28 cellular contexts compared by ENCODE assay signal in the genomic region with DNA sequence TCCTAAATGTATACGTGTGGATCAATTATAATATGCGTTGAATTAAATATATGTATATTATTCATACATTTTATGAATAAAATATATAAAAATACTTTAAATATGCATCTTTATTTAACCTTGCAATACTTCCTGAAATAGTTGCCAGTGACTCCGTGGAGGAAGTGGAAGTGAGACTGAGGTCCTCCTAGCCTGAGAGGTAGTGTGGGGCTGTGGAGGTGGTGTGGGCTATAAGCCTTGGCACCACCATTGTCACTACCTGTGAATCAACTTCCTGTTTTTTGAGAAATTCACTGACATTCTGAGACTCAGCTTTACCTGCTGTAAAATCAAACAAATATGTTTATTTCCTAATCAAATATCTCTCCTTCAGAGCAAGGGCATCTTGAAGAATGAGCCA.
DNase-seq lines count a peak whose midpoint lies in the region; ATAC-seq lines count a peak whose summit lies in the region.
"Had no signal": no experiment of that assay in that cellular context is flagged by ENCODE, and none has a peak within 500 bp of the region (broad histone marks: within the 10 kb centered on the region; RNA-seq: fewer than 3 reads in every experiment).

No MANE protein-coding gene starts in this region.

- no peak overlapping the region for H3K27ac ChIP-seq in Karpas-422 (ENCODE audit: low read length)
- H3K27ac ChIP-seq: SJSA1 had no signal

- CTCF ChIA-PET in activated CD8-positive, alpha-beta T cell treated with anti-CD3 and anti-CD28 coated beads, Interleukin-2, amount 10 ng/mL, durations not matched to agents 7 days and 5 days (lab: Charles Lee): no interaction called here

- no peaks in the 10 kb centered on the region for H3K27me3 ChIP-seq in Karpas-422 (ENCODE audit: low read length)
- H3K27me3 ChIP-seq: SJSA1 had no signal

- H3K4me3 Mint-ChIP-seq in activated naive CD8-positive, alpha-beta T cell treated with anti-CD3 and anti-CD28 coated beads, Interleukin-2, amount 50 U/mL, for 24 hours: no peak overlapping the region
- H3K4me3 Mint-ChIP-seq in activated naive CD8-positive, alpha-beta T cell treated with anti-CD3 and anti-CD28 coated beads for 36 hours: no peak overlapping the region
- no peak overlapping the region for H3K4me3 Mint-ChIP-seq in activated CD8-positive, alpha-beta T cell treated with anti-CD3 and anti-CD28 coated beads, Interleukin-2, amount 10 ng/mL, durations not matched to agents 7 days and 5 days
- H3K4me3 Mint-ChIP-seq: CD4-positive, alpha-beta memory T cell had no signal

- no peaks in the 10 kb centered on the region; the same call in 1 of the 2 replicates for H3K9me2 ChIP-seq in Karpas-422 (replicated peaks; ENCODE audit: insufficient read depth, low read length)

- no peak overlapping the region for H2AFZ ChIP-seq in Karpas-422 (ENCODE audit: low read length)

- H3K36me3 ChIP-seq in Karpas-422 (ENCODE audit: insufficient read depth, low read length): no peaks in the 10 kb centered on the region
- H3K36me3 ChIP-seq: SJSA1 had no signal

- H3K27me3 Mint-ChIP-seq in activated naive CD8-positive, alpha-beta T cell treated with anti-CD3 and anti-CD28 coated beads, Interleukin-2, amount 50 U/mL, for 24 hours: no peaks in the 10 kb centered on the region
- H3K27me3 Mint-ChIP-seq in activated naive CD8-positive, alpha-beta T cell treated with anti-CD3 and anti-CD28 coated beads for 36 hours: no peaks in the 10 kb centered on the region
- no peaks in the 10 kb centered on the region for H3K27me3 Mint-ChIP-seq in activated CD8-positive, alpha-beta T cell treated with anti-CD3 and anti-CD28 coated beads, Interleukin-2, amount 10 ng/mL, durations not matched to agents 7 days and 5 days (ENCODE audit: low read depth)
- H3K27me3 Mint-ChIP-seq: CD4-positive, alpha-beta memory T cell had no signal

- H3K4me1 Mint-ChIP-seq in activated naive CD8-positive, alpha-beta T cell treated with anti-CD3 and anti-CD28 coated beads, Interleukin-2, amount 50 U/mL, for 24 hours: peaks cover 19% of the 10 kb centered on the region
- H3K4me1 Mint-ChIP-seq in activated naive CD8-positive, alpha-beta T cell treated with anti-CD3 and anti-CD28 coated beads for 36 hours: peaks cover 18% of the 10 kb centered on the region
- peaks cover 33% of the 10 kb centered on the region for H3K4me1 Mint-ChIP-seq in activated CD8-positive, alpha-beta T cell treated with anti-CD3 and anti-CD28 coated beads, Interleukin-2, amount 10 ng/mL, durations not matched to agents 7 days and 5 days (ENCODE audit: low read depth)

- peaks cover 4% of the 10 kb centered on the region for H3K4me1 ChIP-seq in Karpas-422 (ENCODE audit: low read length)

- no peak overlapping the region for H3K4me2 ChIP-seq in Karpas-422 (ENCODE audit: low read depth, low read length, poor library complexity, severe bottlenecking)

- POLR2A ChIA-PET in activated CD8-positive, alpha-beta T cell treated with anti-CD3 and anti-CD28 coated beads, Interleukin-2, amount 10 ng/mL, durations not matched to agents 7 days and 5 days (lab: Charles Lee): no interaction called here

- H3K9me3 Mint-ChIP-seq in activated naive CD8-positive, alpha-beta T cell treated with anti-CD3 and anti-CD28 coated beads, Interleukin-2, amount 50 U/mL, for 24 hours: peaks cover 5% of the 10 kb centered on the region
- no peaks in the 10 kb centered on the region for H3K9me3 Mint-ChIP-seq in activated naive CD8-positive, alpha-beta T cell treated with anti-CD3 and anti-CD28 coated beads for 36 hours
- peaks cover 9% of the 10 kb centered on the region for H3K9me3 Mint-ChIP-seq in activated CD8-positive, alpha-beta T cell treated with anti-CD3 and anti-CD28 coated beads, Interleukin-2, amount 10 ng/mL, durations not matched to agents 7 days and 5 days (ENCODE audit: insufficient read depth)

- no peaks in the 10 kb centered on the region for H3K79me2 ChIP-seq in Karpas-422 (ENCODE audit: low read length)

- no peaks in the 10 kb centered on the region for H4K20me1 ChIP-seq in Karpas-422 (ENCODE audit: insufficient read depth, low read depth, low read length)

- H3K9me3 ChIP-seq in Karpas-422 (ENCODE audit: low read length): no peaks in the 10 kb centered on the region
- H3K9me3 ChIP-seq: SJSA1 had no signal

- no peak overlapping the region for H3K27ac Mint-ChIP-seq in activated naive CD8-positive, alpha-beta T cell treated with anti-CD3 and anti-CD28 coated beads, Interleukin-2, amount 50 U/mL, for 24 hours
- no peak overlapping the region for H3K27ac Mint-ChIP-seq in activated naive CD8-positive, alpha-beta T cell treated with anti-CD3 and anti-CD28 coated beads for 36 hours
- H3K27ac Mint-ChIP-seq in activated CD8-positive, alpha-beta T cell treated with anti-CD3 and anti-CD28 coated beads, Interleukin-2, amount 10 ng/mL, durations not matched to agents 7 days and 5 days: peak overlapping the region; percentile 70

- no peaks in the 10 kb centered on the region for H3K36me3 Mint-ChIP-seq in activated naive CD8-positive, alpha-beta T cell treated with anti-CD3 and anti-CD28 coated beads, Interleukin-2, amount 50 U/mL, for 24 hours (ENCODE audit: low read depth)
- H3K36me3 Mint-ChIP-seq in activated naive CD8-positive, alpha-beta T cell treated with anti-CD3 and anti-CD28 coated beads for 36 hours: peaks cover 2% of the 10 kb centered on the region
- H3K36me3 Mint-ChIP-seq in activated CD8-positive, alpha-beta T cell treated with anti-CD3 and anti-CD28 coated beads, Interleukin-2, amount 10 ng/mL, durations not matched to agents 7 days and 5 days (ENCODE audit: low read depth): peaks cover 2% of the 10 kb centered on the region
- H3K36me3 Mint-ChIP-seq: CD4-positive, alpha-beta memory T cell had no signal

- no peak overlapping the region for H3K9ac ChIP-seq in Karpas-422 (ENCODE audit: low read length)

- H3K4me3 ChIP-seq in Karpas-422 (ENCODE audit: low read length): no peak overlapping the region
- H3K4me3 ChIP-seq: SJSA1 had no signal

- ATAC-seq in activated naive CD8-positive, alpha-beta T cell treated with anti-CD3 and anti-CD28 coated beads, Interleukin-2, amount 50 U/mL, for 24 hours: peak; percentile 52
- ATAC-seq in activated CD8-positive, alpha-beta T cell treated with anti-CD3 and anti-CD28 coated beads, Interleukin-2, amount 10 ng/mL, durations not matched to agents 7 days and 5 days: no peak
- ATAC-seq in HG02885 (IDR thresholded peaks at IDR 0.05; ENCODE audit: poor library complexity, unreplicated experiment) (no peak), HG03354 (IDR thresholded peaks at IDR 0.05; ENCODE audit: poor library complexity, severe bottlenecking, unreplicated experiment) (no peak), left ventricle myocardium superior (no peak)

- intact Hi-C loops in left ventricle myocardium superior (cut with micrococcal nuclease): no loop called here

- DNase-seq in activated naive CD8-positive, alpha-beta T cell treated with anti-CD3 and anti-CD28 coated beads, Interleukin-2, amount 50 U/mL, for 24 hours: no peak
- no peak for DNase-seq in activated naive CD8-positive, alpha-beta T cell treated with anti-CD3 and anti-CD28 coated beads for 36 hours
- peak; percentile 57 for DNase-seq in Karpas-422
- no peak for DNase-seq in activated CD8-positive, alpha-beta T cell treated with anti-CD3 and anti-CD28 coated beads, Interleukin-2, amount 10 ng/mL, durations not matched to agents 7 days and 5 days
- DNase-seq in left ventricle myocardium superior: no peak
- DNase-seq: C1 segment of cervical spinal cord; CD4-positive, alpha-beta memory T cell; COR-L47; DMS79; EL; GDM1; HCEC 1CT; IMR-90; KG1; MM.1S; NCI-H1092 treated with DMSO at 0.1 percent for 48 hours; NCI-H1436; NCI-H187; NCI-H2081 treated with DMSO at 0.1 percent for 48 hours; NCI-H2171 treated with DMSO at 0.1 percent for 48 hours; NCI-H345; NCI-H510A treated with DMSO at 0.1 percent for 48 hours; NCI-H774; Right ventricle myocardium superior; RPMI8226 had no signal
